Comparison of ENCODE assay signal across 8 cellular contexts in the genomic region with DNA sequence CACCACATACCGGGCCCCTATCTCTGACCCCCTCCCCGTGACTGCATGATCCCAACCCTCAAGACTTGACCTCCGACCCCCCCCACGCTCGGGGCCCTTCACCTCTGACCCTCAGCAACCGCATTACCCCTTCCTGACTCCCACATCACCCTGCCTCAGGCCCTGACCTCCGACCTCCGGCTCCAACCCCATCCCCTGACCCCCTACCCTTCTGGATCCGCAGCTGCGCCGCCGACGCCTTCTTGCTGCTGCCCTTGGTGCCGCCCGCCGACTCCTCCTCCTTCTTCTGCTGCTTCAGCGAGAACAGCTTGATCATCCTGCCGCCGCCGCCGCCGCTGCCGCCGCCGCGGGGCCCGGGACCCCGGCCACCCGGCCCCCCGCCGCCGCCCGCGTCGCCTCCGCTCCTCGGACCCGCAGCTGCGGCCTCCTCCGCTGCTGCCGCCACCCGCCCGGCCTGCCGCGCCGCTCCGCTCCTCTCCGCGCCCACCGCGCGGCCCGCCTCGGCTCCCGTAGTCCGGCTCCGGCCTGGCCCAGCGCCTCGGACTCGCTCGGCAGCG. TPM values are rescaled to one million over a fixed set of nuclear protein-coding genes. Genes with fewer than 3 reads are reported as not detected.
A peak's percentile ranks its signal among the peaks of the same experiment; 100 is the strongest.
DNase-seq lines count a peak whose midpoint lies in the region; ATAC-seq and TF ChIP-seq lines count a peak whose summit lies in the region.

A gene (minus strand): TSS at position 546 of the 557 bp plus-strand sequence. CDS start 230 bp downstream, at position 316.

- peak within 1 kb of the TSS; percentile 96 for H3K4me3 ChIP-seq in GM12875 (ENCODE audit: low read depth, low read length)
- H3K4me3 ChIP-seq in Jurkat, Clone E6-1 (ENCODE audit: low read length) = peak within 1 kb of the TSS; percentile 99
- peak within 1 kb of the TSS; percentile 56 for H3K4me3 ChIP-seq in cardiac muscle cell
- peak within 1 kb of the TSS; percentile 98 for H3K4me3 ChIP-seq in rectal smooth muscle tissue (ENCODE audit: low read length)

- H3K27me3 Mint-ChIP-seq in activated naive CD4-positive, alpha-beta T cell treated with anti-CD3 and anti-CD28 coated beads, Interleukin-2, amount 10 ng/mL, durations not matched to agents 7 days and 5 days = no peaks in the 10 kb centered on the region

- no peak for DNase-seq in Jurkat, Clone E6-1 (ENCODE audit: low read depth, low spot score)
- peak; percentile 82 for DNase-seq in activated naive CD4-positive, alpha-beta T cell treated with anti-CD3 and anti-CD28 coated beads, Interleukin-2, amount 10 ng/mL, durations not matched to agents 7 days and 5 days
- DNase-seq in cardiac muscle cell (ENCODE audit: low read depth in 1 of 2, low spot score in 1 of 2) = peak in 1 of 2 donors; percentile 68
- DNase-seq in KBM-7 = no peak

- ATAC-seq in HG03439 (IDR thresholded peaks at IDR 0.05; ENCODE audit: unreplicated experiment) (no peak), HG03025 (IDR thresholded peaks at IDR 0.05; ENCODE audit: low FRiP score, unreplicated experiment) (no peak)

- H3K4me1 ChIP-seq in cardiac muscle cell (ENCODE audit: low read depth) (peaks cover 35% of the 10 kb centered on the region), rectal smooth muscle tissue (ENCODE audit: control insufficient read depth, insufficient read depth, low read length) (peaks cover 28% of the 10 kb centered on the region)

- H3K9me3 ChIP-seq in cardiac muscle cell (ENCODE audit: low read depth) = no peaks in the 10 kb centered on the region

- CTCF ChIA-PET in activated naive CD4-positive, alpha-beta T cell treated with anti-CD3 and anti-CD28 coated beads, Interleukin-2, amount 10 ng/mL, durations not matched to agents 7 days and 5 days (lab: Charles Lee) = interaction anchor here (1.6 kb wide), 1 partner anchor 44 kb away, joined by 3 read pairs; no protein-coding TSS in a partner anchor

- peaks cover 76% of the 10 kb centered on the region for H3K4me1 Mint-ChIP-seq in activated naive CD4-positive, alpha-beta T cell treated with anti-CD3 and anti-CD28 coated beads, Interleukin-2, amount 10 ng/mL, durations not matched to agents 7 days and 5 days

- H3K9ac ChIP-seq in rectal smooth muscle tissue (ENCODE audit: low read length) = peak within 1 kb of the TSS; percentile 99

- TF ChIP-seq CTCF in GM12875 (IDR thresholded peaks at IDR 0.05; ENCODE audit: borderline replicate concordance, insufficient read depth, low read depth, low read length) = no peak
- TF ChIP-seq CTCF in cardiac muscle cell (IDR thresholded peaks at IDR 0.05; ENCODE audit: low read depth, low read length) = no peak

- in situ Hi-C loops in KBM-7 (cut with MboI; ENCODE audit: low pct_unique_long_range_greater_than_20kb, low sequenced_read_pairs) = no loop called here

- H3K27ac Mint-ChIP-seq in activated naive CD4-positive, alpha-beta T cell treated with anti-CD3 and anti-CD28 coated beads, Interleukin-2, amount 10 ng/mL, durations not matched to agents 7 days and 5 days = peak within 1 kb of the TSS; percentile 98

- H3K4me3 Mint-ChIP-seq in activated naive CD4-positive, alpha-beta T cell treated with anti-CD3 and anti-CD28 coated beads, Interleukin-2, amount 10 ng/mL, durations not matched to agents 7 days and 5 days = peak within 1 kb of the TSS; percentile 96

- H3K36me3 ChIP-seq in cardiac muscle cell (peaks cover 9% of the 10 kb centered on the region), rectal smooth muscle tissue (ENCODE audit: control insufficient read depth, insufficient read depth, low read length) (peaks cover 10% of the 10 kb centered on the region)

- H3K27me3 ChIP-seq in cardiac muscle cell = no peaks in the 10 kb centered on the region
- peaks cover 3% of the 10 kb centered on the region for H3K27me3 ChIP-seq in rectal smooth muscle tissue (ENCODE audit: control insufficient read depth, insufficient read depth, low read length)

- H3K36me3 Mint-ChIP-seq in activated naive CD4-positive, alpha-beta T cell treated with anti-CD3 and anti-CD28 coated beads, Interleukin-2, amount 10 ng/mL, durations not matched to agents 7 days and 5 days = peaks cover 45% of the 10 kb centered on the region

- no peaks in the 10 kb centered on the region for H3K9me3 Mint-ChIP-seq in activated naive CD4-positive, alpha-beta T cell treated with anti-CD3 and anti-CD28 coated beads, Interleukin-2, amount 10 ng/mL, durations not matched to agents 7 days and 5 days

- H3K27ac ChIP-seq in cardiac muscle cell (peak within 1 kb of the TSS; percentile 99), rectal smooth muscle tissue (ENCODE audit: low read depth, low read length) (peak within 1 kb of the TSS; percentile 99)

RNA-seq across cellular contexts. Expression of the gene that starts here (rescaled TPM):
- 165 TPM for polyA plus RNA-seq in Jurkat, Clone E6-1 (2012; ENCODE audit: insufficient read depth, insufficient read length)
- 70.8 and 79.0 TPM in 2 replicates for total RNA-seq in cardiac muscle cell
- polyA plus RNA-seq in cardiac muscle cell = 169 and 177 TPM in 2 replicates
